ENCODE assay signal across 20 cellular contexts in genomic region chr14:75506930-75507329, GRCh38.
DNase-seq lines count a peak whose midpoint lies in the region; FAIRE-seq and TF ChIP-seq lines count a peak whose summit lies in the region.
"Had no signal": no experiment of that assay in that cellular context is flagged by ENCODE, and none has a peak within 500 bp of the region (broad histone marks: within the 10 kb centered on the region; RNA-seq: fewer than 3 reads in every experiment).

No MANE protein-coding gene starts in this region.

- no peak overlapping the region for H3K4me3 ChIP-seq in HEK293 (ENCODE audit: low read depth, low read length)
- H3K4me3 ChIP-seq: A549; BLaER1 treated with 17β-estradiol and CSF1 and Interleukin-3, amounts not matched to agents 10 nM and 100 nM had no signal

- CTCF ChIA-PET in HEK293 (lab: Yijun Ruan, JAX), result interaction anchor here (0.6 to 0.8 kb wide), 2 partner anchors 11 to 51 kb away, joined by 3 read pairs; no protein-coding TSS in a partner anchor

- no peak for TF ChIP-seq CTCF in HEK293 (tag by site-specific recombination; IDR thresholded peaks at IDR 0.05)

- FAIRE-seq in A204.1 (lab: Jason Lieb, UNC) (peak; percentile 29), colon (lab: Jason Lieb, UNC) (peak; percentile 60)
- FAIRE-seq: A549, D721Med, GM12891, GM19239 had no signal

- H3K27ac ChIP-seq in HEK293 (ENCODE audit: extremely low read depth, low read depth, low read length), result no peak overlapping the region
- H3K27ac ChIP-seq: A549; BLaER1 treated with 17β-estradiol and CSF1 and Interleukin-3, amounts not matched to agents 10 nM and 100 nM; C4-2B had no signal

- DNase-seq in head of caudate nucleus (no peak), KG1 (lab: John Stamatoyannopoulos, UW) (no peak), GM19240 (ENCODE audit: insufficient read length, low spot score) (no peak)
- DNase-seq: 8988T; AML-193; Caco-2; Calu3; CD4-positive, alpha-beta T cell; CD8-positive, alpha-beta T cell; DMS79 treated with DMSO at 0.1 percent for 48 hours; GF-D8 had no signal

- no peaks in the 10 kb centered on the region for H3K4me1 ChIP-seq in HEK293 (ENCODE audit: control insufficient read depth, insufficient read depth, low read length)
- H3K4me1 ChIP-seq: A549; BLaER1 treated with 17β-estradiol and CSF1 and Interleukin-3, amounts not matched to agents 10 nM and 100 nM; Caco-2 had no signal

- POLR2A ChIA-PET in HEK293 (lab: Yijun Ruan, JAX), result no interaction called here

- H3K36me3 ChIP-seq in HEK293 (ENCODE audit: control insufficient read depth in 2 of 2, insufficient read depth in 1 of 2, low read length in 2 of 2), result no peaks in the 10 kb centered on the region

- no peaks in the 10 kb centered on the region for H3K9me3 ChIP-seq in HEK293 (ENCODE audit: control insufficient read depth, insufficient read depth, low read depth, low read length)

- intact Hi-C loops in head of caudate nucleus (cut with DNase I), result no loop called here

TF ChIP-seq in HEK293, 187 proteins besides CTCF, POLR2A, EP300 and RAD21:
- TF ChIP-seq ZNF223 (tag by site-specific recombination; IDR thresholded peaks at IDR 0.05), result no peak
- TF ChIP-seq SETDB1 (IDR thresholded peaks at IDR 0.05; ENCODE audit: insufficient read length, low read length), result peak; percentile 75
TF ChIP-seq in HEK293: peak in this region for 1.
